ENCODE assay signal across 1 cellular context in genomic region chr7:5065107-5065407, GRCh38.
TF ChIP-seq lines count a peak whose summit lies in the region.

No MANE protein-coding gene starts in this region.

TF ChIP-seq in A549, 52 proteins besides CTCF, POLR2A, EP300 and RAD21 (continued from another document):
- TF ChIP-seq BCL3 (IDR thresholded peaks at IDR 0.05) (no peak), NR3C1 (IDR thresholded peaks at IDR 0.05) (no peak), BHLHE40 (IDR thresholded peaks at IDR 0.05; ENCODE audit: low read depth, low read length) (no peak), ELK1 (IDR thresholded peaks at IDR 0.05; ENCODE audit: low read depth, low read length) (no peak), JUNB (IDR thresholded peaks at IDR 0.05) (no peak), HES2 (IDR thresholded peaks at IDR 0.05) (0 out of 2 replicates have a peak, but pooled peaks have one; percentile 2), SMC3 (IDR thresholded peaks at IDR 0.05) (no peak)
